1 cellular context compared by ENCODE assay signal in genomic region chr1:19312782-19313635, GRCh38.
TF ChIP-seq lines count a peak whose summit lies in the region.

No MANE protein-coding gene starts in this region.

TF ChIP-seq in HepG2, 621 proteins besides CTCF, POLR2A, EP300 and RAD21 (continues in another document):
- TF ChIP-seq ZBTB7A (CRISPR knock-in tag; IDR thresholded peaks at IDR 0.05), result peak; percentile 45; the same call in 1 of the 2 replicates
- peak; percentile 3 for TF ChIP-seq SRSF1 (optimal IDR thresholded peaks at IDR 0.05; ENCODE audit: low read depth, low read length)
- TF ChIP-seq ZNF670 (CRISPR knock-in tag; IDR thresholded peaks at IDR 0.05; ENCODE audit: borderline replicate concordance), result no peak
- TF ChIP-seq IKZF1 (IDR thresholded peaks at IDR 0.05), result no peak
- no peak for TF ChIP-seq MEIS1 (CRISPR knock-in tag; IDR thresholded peaks at IDR 0.05; ENCODE audit: borderline replicate concordance)
- TF ChIP-seq NFE2L1 (CRISPR knock-in tag; IDR thresholded peaks at IDR 0.05; ENCODE audit: borderline replicate concordance), result no peak
- TF ChIP-seq, protein P1, sequence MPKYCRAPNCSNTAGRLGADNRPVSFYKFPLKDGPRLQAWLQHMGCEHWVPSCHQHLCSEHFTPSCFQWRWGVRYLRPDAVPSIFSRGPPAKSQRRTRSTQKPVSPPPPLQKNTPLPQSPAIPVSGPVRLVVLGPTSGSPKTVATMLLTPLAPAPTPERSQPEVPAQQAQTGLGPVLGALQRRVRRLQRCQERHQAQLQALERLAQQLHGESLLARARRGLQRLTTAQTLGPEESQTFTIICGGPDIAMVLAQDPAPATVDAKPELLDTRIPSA (CRISPR knock-in tag; IDR thresholded peaks at IDR 0.05; ENCODE audit: borderline replicate concordance), result no peak
- TF ChIP-seq TEAD2 (CRISPR knock-in tag; IDR thresholded peaks at IDR 0.05), result no peak
- TF ChIP-seq SNRNP70 (IDR thresholded peaks at IDR 0.05; ENCODE audit: low read depth, low read length), result no peak
- peak; percentile 15 for TF ChIP-seq ZNF605 (CRISPR knock-in tag; IDR thresholded peaks at IDR 0.05)
- no peak for TF ChIP-seq HOXA7 (CRISPR knock-in tag; IDR thresholded peaks at IDR 0.05)
- no peak for TF ChIP-seq ZNF567 (CRISPR knock-in tag; IDR thresholded peaks at IDR 0.05; ENCODE audit: borderline replicate concordance)
- no peak for TF ChIP-seq ZBTB20 (CRISPR knock-in tag; IDR thresholded peaks at IDR 0.05; ENCODE audit: borderline replicate concordance, low read depth)
- 0 out of 2 replicates have a peak, but pooled peaks have one; percentile 2 for TF ChIP-seq STAT5B (CRISPR knock-in tag; IDR thresholded peaks at IDR 0.05)
- peak; percentile 13 for TF ChIP-seq ASH2L (IDR thresholded peaks at IDR 0.05; ENCODE audit: insufficient read length, low read depth, low read length)
- no peak for TF ChIP-seq DNMT3B (CRISPR knock-in tag; conservative IDR thresholded peaks at IDR 0.05)
- no peak for TF ChIP-seq DNMT1 (CRISPR knock-in tag; IDR thresholded peaks at IDR 0.05)
- TF ChIP-seq CBX5 (CRISPR knock-in tag; IDR thresholded peaks at IDR 0.05; ENCODE audit: borderline replicate concordance), result no peak
- TF ChIP-seq, protein P2, sequence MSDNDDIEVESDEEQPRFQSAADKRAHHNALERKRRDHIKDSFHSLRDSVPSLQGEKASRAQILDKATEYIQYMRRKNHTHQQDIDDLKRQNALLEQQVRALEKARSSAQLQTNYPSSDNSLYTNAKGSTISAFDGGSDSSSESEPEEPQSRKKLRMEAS (IDR thresholded peaks at IDR 0.05), result no peak
- no peak for TF ChIP-seq ZBTB26 (CRISPR knock-in tag; IDR thresholded peaks at IDR 0.05; ENCODE audit: borderline replicate concordance)
- no peak for TF ChIP-seq KLF11 (CRISPR knock-in tag; IDR thresholded peaks at IDR 0.05)
- TF ChIP-seq ZBTB7B (CRISPR knock-in tag; IDR thresholded peaks at IDR 0.05), result no peak
- no peak for TF ChIP-seq NFYB (CRISPR knock-in tag; IDR thresholded peaks at IDR 0.05)
- TF ChIP-seq, protein P3, sequence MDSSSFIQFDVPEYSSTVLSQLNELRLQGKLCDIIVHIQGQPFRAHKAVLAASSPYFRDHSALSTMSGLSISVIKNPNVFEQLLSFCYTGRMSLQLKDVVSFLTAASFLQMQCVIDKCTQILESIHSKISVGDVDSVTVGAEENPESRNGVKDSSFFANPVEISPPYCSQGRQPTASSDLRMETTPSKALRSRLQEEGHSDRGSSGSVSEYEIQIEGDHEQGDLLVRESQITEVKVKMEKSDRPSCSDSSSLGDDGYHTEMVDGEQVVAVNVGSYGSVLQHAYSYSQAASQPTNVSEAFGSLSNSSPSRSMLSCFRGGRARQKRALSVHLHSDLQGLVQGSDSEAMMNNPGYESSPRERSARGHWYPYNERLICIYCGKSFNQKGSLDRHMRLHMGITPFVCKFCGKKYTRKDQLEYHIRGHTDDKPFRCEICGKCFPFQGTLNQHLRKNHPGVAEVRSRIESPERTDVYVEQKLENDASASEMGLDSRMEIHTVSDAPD (CRISPR knock-in tag; IDR thresholded peaks at IDR 0.05), result no peak
- TF ChIP-seq ZFP62 (CRISPR knock-in tag; IDR thresholded peaks at IDR 0.05), result no peak
- TF ChIP-seq ZNF468 (CRISPR knock-in tag; IDR thresholded peaks at IDR 0.05), result 0 out of 2 replicates have a peak, but pooled peaks have one; percentile 12
- TF ChIP-seq ZNF329 (CRISPR knock-in tag; IDR thresholded peaks at IDR 0.05; ENCODE audit: low read depth), result no peak
- no peak for TF ChIP-seq CENPX (CRISPR knock-in tag; IDR thresholded peaks at IDR 0.05)
- TF ChIP-seq TAF1 (CRISPR knock-in tag; IDR thresholded peaks at IDR 0.05), result 0 out of 2 replicates have a peak, but pooled peaks have one; percentile 1
- no peak for TF ChIP-seq ZNF253 (CRISPR knock-in tag; IDR thresholded peaks at IDR 0.05; ENCODE audit: borderline replicate concordance)
- TF ChIP-seq, protein P4, sequence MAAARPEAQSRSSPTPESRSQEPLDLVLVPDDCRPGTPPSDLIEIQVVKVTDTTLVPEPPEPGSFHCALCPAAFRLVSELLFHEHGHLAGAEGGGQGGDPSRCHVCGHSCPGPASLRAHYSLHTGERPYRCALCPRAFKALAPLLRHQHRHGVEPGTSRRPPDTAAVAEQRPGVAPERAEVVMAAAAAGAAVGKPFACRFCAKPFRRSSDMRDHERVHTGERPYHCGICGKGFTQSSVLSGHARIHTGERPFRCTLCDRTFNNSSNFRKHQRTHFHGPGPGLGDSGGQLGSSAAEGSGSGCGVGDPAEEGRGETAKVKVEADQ (CRISPR knock-in tag; IDR thresholded peaks at IDR 0.05; ENCODE audit: borderline replicate concordance), result no peak
- no peak for TF ChIP-seq ZNF512 (CRISPR knock-in tag; IDR thresholded peaks at IDR 0.05)
- TF ChIP-seq FOXK1 (CRISPR knock-in tag; IDR thresholded peaks at IDR 0.05; ENCODE audit: borderline replicate concordance, low read depth), result no peak
- 0 out of 2 replicates have a peak, but pooled peaks have one; percentile 19 for TF ChIP-seq REL (CRISPR knock-in tag; conservative IDR thresholded peaks at IDR 0.05)
- TF ChIP-seq ZNF263 (CRISPR knock-in tag; IDR thresholded peaks at IDR 0.05), result no peak
- TF ChIP-seq MTERF4 (CRISPR knock-in tag; IDR thresholded peaks at IDR 0.05), result no peak
- TF ChIP-seq ZSCAN30 (CRISPR knock-in tag; IDR thresholded peaks at IDR 0.05), result no peak
- TF ChIP-seq, protein P5, sequence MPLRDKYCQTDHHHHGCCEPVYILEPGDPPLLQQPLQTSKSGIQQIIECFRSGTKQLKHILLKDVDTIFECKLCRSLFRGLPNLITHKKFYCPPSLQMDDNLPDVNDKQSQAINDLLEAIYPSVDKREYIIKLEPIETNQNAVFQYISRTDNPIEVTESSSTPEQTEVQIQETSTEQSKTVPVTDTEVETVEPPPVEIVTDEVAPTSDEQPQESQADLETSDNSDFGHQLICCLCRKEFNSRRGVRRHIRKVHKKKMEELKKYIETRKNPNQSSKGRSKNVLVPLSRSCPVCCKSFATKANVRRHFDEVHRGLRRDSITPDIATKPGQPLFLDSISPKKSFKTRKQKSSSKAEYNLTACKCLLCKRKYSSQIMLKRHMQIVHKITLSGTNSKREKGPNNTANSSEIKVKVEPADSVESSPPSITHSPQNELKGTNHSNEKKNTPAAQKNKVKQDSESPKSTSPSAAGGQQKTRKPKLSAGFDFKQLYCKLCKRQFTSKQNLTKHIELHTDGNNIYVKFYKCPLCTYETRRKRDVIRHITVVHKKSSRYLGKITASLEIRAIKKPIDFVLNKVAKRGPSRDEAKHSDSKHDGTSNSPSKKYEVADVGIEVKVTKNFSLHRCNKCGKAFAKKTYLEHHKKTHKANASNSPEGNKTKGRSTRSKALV (CRISPR knock-in tag; IDR thresholded peaks at IDR 0.05), result 0 out of 2 replicates have a peak, but pooled peaks have one; percentile 12
- TF ChIP-seq SMARCE1 (IDR thresholded peaks at IDR 0.05; ENCODE audit: borderline replicate concordance), result no peak
- no peak for TF ChIP-seq ZBTB21 (CRISPR knock-in tag; IDR thresholded peaks at IDR 0.05)
- TF ChIP-seq PRDM15 (CRISPR knock-in tag; IDR thresholded peaks at IDR 0.05), result no peak
- TF ChIP-seq ZNF205 (CRISPR knock-in tag; IDR thresholded peaks at IDR 0.05), result no peak
- no peak for TF ChIP-seq TCF12 (IDR thresholded peaks at IDR 0.05)
- TF ChIP-seq TCF12 (CRISPR knock-in tag; IDR thresholded peaks at IDR 0.05), result no peak
- TF ChIP-seq ZNF256 (CRISPR knock-in tag; conservative IDR thresholded peaks at IDR 0.05), result no peak
- no peak for TF ChIP-seq ZNF562 (CRISPR knock-in tag; IDR thresholded peaks at IDR 0.05; ENCODE audit: borderline replicate concordance)
- no peak for TF ChIP-seq TBP (CRISPR knock-in tag; IDR thresholded peaks at IDR 0.05)
- TF ChIP-seq RBAK (CRISPR knock-in tag; IDR thresholded peaks at IDR 0.05), result no peak
- no peak for TF ChIP-seq TSC22D2 (CRISPR knock-in tag; IDR thresholded peaks at IDR 0.05; ENCODE audit: borderline replicate concordance)
- TF ChIP-seq, protein P6, sequence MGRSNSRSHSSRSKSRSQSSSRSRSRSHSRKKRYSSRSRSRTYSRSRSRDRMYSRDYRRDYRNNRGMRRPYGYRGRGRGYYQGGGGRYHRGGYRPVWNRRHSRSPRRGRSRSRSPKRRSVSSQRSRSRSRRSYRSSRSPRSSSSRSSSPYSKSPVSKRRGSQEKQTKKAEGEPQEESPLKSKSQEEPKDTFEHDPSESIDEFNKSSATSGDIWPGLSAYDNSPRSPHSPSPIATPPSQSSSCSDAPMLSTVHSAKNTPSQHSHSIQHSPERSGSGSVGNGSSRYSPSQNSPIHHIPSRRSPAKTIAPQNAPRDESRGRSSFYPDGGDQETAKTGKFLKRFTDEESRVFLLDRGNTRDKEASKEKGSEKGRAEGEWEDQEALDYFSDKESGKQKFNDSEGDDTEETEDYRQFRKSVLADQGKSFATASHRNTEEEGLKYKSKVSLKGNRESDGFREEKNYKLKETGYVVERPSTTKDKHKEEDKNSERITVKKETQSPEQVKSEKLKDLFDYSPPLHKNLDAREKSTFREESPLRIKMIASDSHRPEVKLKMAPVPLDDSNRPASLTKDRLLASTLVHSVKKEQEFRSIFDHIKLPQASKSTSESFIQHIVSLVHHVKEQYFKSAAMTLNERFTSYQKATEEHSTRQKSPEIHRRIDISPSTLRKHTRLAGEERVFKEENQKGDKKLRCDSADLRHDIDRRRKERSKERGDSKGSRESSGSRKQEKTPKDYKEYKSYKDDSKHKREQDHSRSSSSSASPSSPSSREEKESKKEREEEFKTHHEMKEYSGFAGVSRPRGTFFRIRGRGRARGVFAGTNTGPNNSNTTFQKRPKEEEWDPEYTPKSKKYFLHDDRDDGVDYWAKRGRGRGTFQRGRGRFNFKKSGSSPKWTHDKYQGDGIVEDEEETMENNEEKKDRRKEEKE (IDR thresholded peaks at IDR 0.05), result no peak
- TF ChIP-seq ZNF501 (CRISPR knock-in tag; IDR thresholded peaks at IDR 0.05), result peak; percentile 25; the same call in 1 of the 2 replicates
- TF ChIP-seq ZNF382 (CRISPR knock-in tag; IDR thresholded peaks at IDR 0.05; ENCODE audit: borderline replicate concordance), result no peak
